ENCODE assay signal across 10 cellular contexts in genomic region chr5:1515921-1516571, GRCh38. TPM values are rescaled to one million over a fixed set of nuclear protein-coding genes. Genes with fewer than 3 reads are reported as not detected.
DNase-seq lines count a peak whose midpoint lies in the region; ATAC-seq and TF ChIP-seq lines count a peak whose summit lies in the region.
"Had no signal": no experiment of that assay in that cellular context is flagged by ENCODE, and none has a peak within 500 bp of the region (broad histone marks: within the 10 kb centered on the region; RNA-seq: fewer than 3 reads in every experiment).

No MANE protein-coding gene starts in this region.

- H3K27me3 Mint-ChIP-seq in Caco-2 (ENCODE audit: insufficient read depth, unreplicated experiment), result no peaks in the 10 kb centered on the region

- no peak overlapping the region for H2AK5ac ChIP-seq in neuronal stem cell (ENCODE audit: low read depth, low read length)

- peak overlapping the region; percentile 79 for H3K27ac Mint-ChIP-seq in Caco-2 (ENCODE audit: unreplicated experiment)

- H3K4me3 ChIP-seq in Caco-2 (ENCODE audit: low read depth, low read length) (no peak overlapping the region), OCI-LY3 (ENCODE audit: low read length) (no peak overlapping the region), epithelial cell of proximal tubule (ENCODE audit: low read depth, low read length) (no peak overlapping the region), neuronal stem cell (ENCODE audit: low read length in 2 of 2) (peak overlapping the region in 1 of 2 donors; percentile 35)
- H3K4me3 ChIP-seq: pancreas had no signal

- H3K18ac ChIP-seq in neuronal stem cell (ENCODE audit: low read length), result peak overlapping the region; percentile 78

- peak overlapping the region; percentile 94 for H3K23ac ChIP-seq in neuronal stem cell (ENCODE audit: low read depth, low read length, poor library complexity)

- H3K79me1 ChIP-seq in neuronal stem cell (ENCODE audit: low read depth, low read length), result peaks cover 36% of the 10 kb centered on the region

- no peak overlapping the region for H2BK15ac ChIP-seq in neuronal stem cell (ENCODE audit: low read length)

- peaks cover 50% of the 10 kb centered on the region for H3K36me3 Mint-ChIP-seq in Caco-2 (ENCODE audit: insufficient read depth, unreplicated experiment)

- H3K9me3 ChIP-seq in Caco-2 (no peaks in the 10 kb centered on the region), OCI-LY3 (ENCODE audit: insufficient read depth, low read length) (no peaks in the 10 kb centered on the region), neuronal stem cell (replicated peaks in 1 of 2; ENCODE audit: control insufficient read depth in 2 of 2, insufficient read depth in 1 of 2, low read depth in 1 of 2, low read length in 2 of 2) (no peaks in the 10 kb centered on the region)
- H3K9me3 ChIP-seq: pancreas had no signal

- H3K4ac ChIP-seq in neuronal stem cell (ENCODE audit: low read length), result no peak overlapping the region

- H3K9ac ChIP-seq in OCI-LY3 (ENCODE audit: low read length), result no peak overlapping the region
- peak overlapping the region; percentile 40 for H3K9ac ChIP-seq in neuronal stem cell (ENCODE audit: low read depth, low read length, poor library complexity)

- no peak overlapping the region for H2BK120ac ChIP-seq in neuronal stem cell (ENCODE audit: low read depth, low read length)

- H3K4me1 Mint-ChIP-seq in Caco-2 (ENCODE audit: low read depth, unreplicated experiment), result peaks cover 13% of the 10 kb centered on the region

- peak overlapping the region; percentile 96 for H3K14ac ChIP-seq in neuronal stem cell (ENCODE audit: low read length)

- peak; percentile 66 to 70 for DNase-seq in Caco-2
- peak; percentile 84 for DNase-seq in epithelial cell of proximal tubule (ENCODE audit: low read depth)
- DNase-seq in neuronal stem cell (ENCODE audit: low spot score), result no peak
- no peak for DNase-seq in GM03348 (ENCODE audit: low spot score)
- no peak for DNase-seq in NCI-H146 treated with DMSO at 0.1 percent for 48 hours (lab: John Stamatoyannopoulos, UW; ENCODE audit: unreplicated experiment)
- DNase-seq: NCI-H1436 treated with DMSO at 0.1 percent for 48 hours had no signal

- peaks cover 97% of the 10 kb centered on the region for H4K20me1 ChIP-seq in OCI-LY3 (ENCODE audit: insufficient read depth, low read length)

- intact Hi-C loops in Caco-2 (cut with micrococcal nuclease; ENCODE audit: unreplicated experiment), result loop anchor here (1.0 to 10.0 kb wide), 2 partner anchors 7 to 89 kb away; partner anchors contain the start of gene LPCAT1

- CTCF ChIA-PET in Caco-2 (lab: Charles Lee), result interaction anchor here (0.5 kb wide), 1 partner anchor 127 kb away, joined by 3 read pairs; no protein-coding TSS in a partner anchor

- no TSS peak for BruUV-seq in Caco-2 (replicated peaks; lab: Mats Ljungman, UMichigan)

- no CpG with 5 or more reads among the region's 8 CpGs for WGBS in neuronal stem cell (ENCODE audit: extremely low coverage in 2 of 2, insufficient read length in 2 of 2, insufficient replicate concordance in 1 of 2), 2 donors

- H3K36me3 ChIP-seq in Caco-2 (ENCODE audit: control insufficient read depth, insufficient read depth, low read length) (peaks cover 3% of the 10 kb centered on the region), OCI-LY3 (replicated peaks; ENCODE audit: low read depth, low read length) (peaks cover 61% of the 10 kb centered on the region), neuronal stem cell (replicated peaks in 1 of 2; ENCODE audit: control insufficient read depth in 2 of 2, insufficient read depth in 2 of 2, low read length in 2 of 2) (peaks cover 19 to 76% of the 10 kb centered on the region in 2 donors)
- H3K36me3 ChIP-seq: pancreas had no signal

- POLR2A ChIA-PET in Caco-2 (lab: Charles Lee), result no interaction called here

- peak overlapping the region; percentile 37; the same call in 1 of the 2 replicates for H3K27ac ChIP-seq in OCI-LY3 (ENCODE audit: low read length)
- no peak overlapping the region for H3K27ac ChIP-seq in neuronal stem cell (replicated peaks; ENCODE audit: low read length)
- H3K27ac ChIP-seq: pancreas had no signal

- H3K4me1 ChIP-seq in Caco-2 (peaks cover 31% of the 10 kb centered on the region), OCI-LY3 (ENCODE audit: low read length) (peaks cover 63% of the 10 kb centered on the region), neuronal stem cell (ENCODE audit: control insufficient read depth in 2 of 2, insufficient read depth in 1 of 2, low read depth in 1 of 2, low read length in 2 of 2) (peaks cover 21 to 26% of the 10 kb centered on the region in 2 donors)
- H3K4me1 ChIP-seq: pancreas had no signal

- no peak for ATAC-seq in GM19463 (IDR thresholded peaks at IDR 0.05; ENCODE audit: unreplicated experiment)
- no peak for ATAC-seq in HG03469 (IDR thresholded peaks at IDR 0.05; ENCODE audit: unreplicated experiment)

- H2BK5ac ChIP-seq in neuronal stem cell (ENCODE audit: low read length), result peak overlapping the region; percentile 79

- H3K4me2 ChIP-seq in OCI-LY3 (ENCODE audit: low read length) (peak overlapping the region; percentile 22), neuronal stem cell (ENCODE audit: insufficient read depth, low read length, poor library complexity, severe bottlenecking) (no peak overlapping the region)

- no peaks in the 10 kb centered on the region for H3K9me3 Mint-ChIP-seq in Caco-2 (ENCODE audit: unreplicated experiment)

- peak overlapping the region; percentile 65 for H3K4me3 Mint-ChIP-seq in Caco-2 (ENCODE audit: unreplicated experiment)

- H4K91ac ChIP-seq in neuronal stem cell (ENCODE audit: low read depth, low read length, poor library complexity), result peak overlapping the region; percentile 64

- H3K79me2 ChIP-seq in OCI-LY3 (ENCODE audit: low read length), result peaks cover 100% of the 10 kb centered on the region

- no peak overlapping the region for H2AFZ ChIP-seq in OCI-LY3 (ENCODE audit: low read depth, low read length)
- H2AFZ ChIP-seq in neuronal stem cell (ENCODE audit: low read length), result no peak overlapping the region

- no peaks in the 10 kb centered on the region for H3K27me3 ChIP-seq in Caco-2 (replicated peaks; ENCODE audit: control insufficient read depth, insufficient read depth, low read length)
- no peaks in the 10 kb centered on the region for H3K27me3 ChIP-seq in OCI-LY3 (ENCODE audit: low read depth, low read length)
- no peaks in the 10 kb centered on the region for H3K27me3 ChIP-seq in neuronal stem cell (ENCODE audit: control insufficient read depth in 3 of 3, insufficient read depth in 3 of 3, low read depth in 1 of 3, low read length in 3 of 3)
- H3K27me3 ChIP-seq: pancreas had no signal

- no peak overlapping the region for H2BK12ac ChIP-seq in neuronal stem cell (ENCODE audit: low read length)

- H4K8ac ChIP-seq in neuronal stem cell (ENCODE audit: low read depth, low read length), result no peak overlapping the region

- TF ChIP-seq CTCF in Caco-2 (IDR thresholded peaks at IDR 0.05; ENCODE audit: insufficient read depth in 1 of 2, low read depth in 1 of 2, low read length in 1 of 2, severe bottlenecking in 1 of 2, unreplicated experiment in 1 of 2), result no peak
- TF ChIP-seq CTCF in OCI-LY3 (IDR thresholded peaks at IDR 0.05; ENCODE audit: low read depth, low read length), result no peak
- TF ChIP-seq CTCF in epithelial cell of proximal tubule (conservative IDR thresholded peaks at IDR 0.05; ENCODE audit: low read depth, low read length), result no peak

RNA-seq across cellular contexts. Expression of gene LPCAT1, which starts 7.7 kb away (rescaled TPM):
- total RNA-seq in Caco-2 (2022), result 49.3 and 52.8 TPM in 2 replicates
- 88.9 and 105 TPM in 2 replicates for total RNA-seq in epithelial cell of proximal tubule
- 92.2 TPM for polyA plus RNA-seq in neuronal stem cell (2013, experiment 1 of 2)
- polyA plus RNA-seq in neuronal stem cell (2013, experiment 2 of 2), result 93.4 TPM

Comparison
In these comparisons a context has a peak if more than half of its experiments do, and no peak if none do; other contexts are left out.
1. DNase-seq: peak in Caco-2 (2 of 2) and epithelial cell of proximal tubule (single experiment); none in neuronal stem cell (single experiment), GM03348 (single experiment) and NCI-H146 treated with DMSO at 0.1 percent for 48 hours (single experiment).